15 cellular contexts compared by ENCODE assay signal in genomic region chr6:16273266-16273665, GRCh38. TPM values are rescaled to one million over a fixed set of nuclear protein-coding genes. Genes with fewer than 3 reads are reported as not detected.
DNase-seq lines count a peak whose midpoint lies in the region; FAIRE-seq and TF ChIP-seq lines count a peak whose summit lies in the region.
"Had no signal": no experiment of that assay in that cellular context is flagged by ENCODE, and none has a peak within 500 bp of the region (broad histone marks: within the 10 kb centered on the region; RNA-seq: fewer than 3 reads in every experiment).

No MANE protein-coding gene starts in this region.

- no peak for TF ChIP-seq CTCF in AG04450 (IDR thresholded peaks at IDR 0.05; ENCODE audit: low read depth, low read length)
- TF ChIP-seq CTCF in HEK293 (tag by site-specific recombination; IDR thresholded peaks at IDR 0.05), result no peak
- no peak for TF ChIP-seq CTCF in astrocyte (IDR thresholded peaks at IDR 0.05; ENCODE audit: insufficient read depth, low read depth, low read length)
- TF ChIP-seq CTCF in foreskin fibroblast (IDR thresholded peaks at IDR 0.05; ENCODE audit: low read depth, low read length), result no peak

- H3K9ac ChIP-seq in astrocyte (ENCODE audit: low read length), result no peak overlapping the region

- no peaks in the 10 kb centered on the region for H3K79me2 ChIP-seq in astrocyte (ENCODE audit: insufficient read depth, low read length)

- CTCF ChIA-PET in AG04450 (lab: Charles Lee), result interaction anchor here (1.2 to 1.5 kb wide), 2 partner anchors 13 to 34 kb away, joined by 3 to 4 read pairs; no protein-coding TSS in a partner anchor
- CTCF ChIA-PET in HEK293 (lab: Yijun Ruan, JAX), result interaction anchor here (0.8 to 1.5 kb wide), 3 partner anchors 33 to 68 kb away, joined by 3 to 4 read pairs (median 4); no protein-coding TSS in a partner anchor

- H3K4me1 Mint-ChIP-seq in astrocyte (ENCODE audit: low read depth, unreplicated experiment), result peaks cover 47% of the 10 kb centered on the region

- H3K4me3 Mint-ChIP-seq in astrocyte (ENCODE audit: unreplicated experiment), result no peak overlapping the region
- H3K4me3 Mint-ChIP-seq: activated T-helper 1 cell treated with anti-CD3 and anti-CD28 coated beads, Interleukin-12 subunit alpha, Interleukin-12 subunit beta, Interleukin-2, Interleukin-4 antibody, amounts not matched to agents 30 ng/mL and 10 ng/mL and 1 ng/mL, durations not matched to agents 14 hours and 24 hours and 36 hours had no signal

- H3K4me3 ChIP-seq in AG04450 (ENCODE audit: low read depth, low read length) (no peak overlapping the region), HEK293 (ENCODE audit: low read depth, low read length) (no peak overlapping the region), astrocyte (ENCODE audit: insufficient read depth, low read depth, low read length) (no peak overlapping the region), foreskin fibroblast (ENCODE audit: low read depth in 1 of 2, low read length in 2 of 2) (no peak overlapping the region)

- POLR2A ChIA-PET in AG04450 (lab: Yijun Ruan, JAX), result no interaction called here
- POLR2A ChIA-PET in HEK293 (lab: Yijun Ruan, JAX), result no interaction called here

- H3K27me3 ChIP-seq in AG04450 (ENCODE audit: control insufficient read depth, insufficient read depth, low read length) (no peaks in the 10 kb centered on the region), astrocyte (ENCODE audit: insufficient read depth, low read length) (no peaks in the 10 kb centered on the region)

- no peak overlapping the region for H3K4me2 ChIP-seq in astrocyte (ENCODE audit: low read length)

- H3K4me1 ChIP-seq in HEK293 (ENCODE audit: control insufficient read depth, insufficient read depth, low read length) (peaks cover 16% of the 10 kb centered on the region), astrocyte (ENCODE audit: insufficient read depth, low read length) (peaks cover 13% of the 10 kb centered on the region)

- peaks cover 0 to 4% of the 10 kb centered on the region in 2 experiments; a peak in 1 of 3 replicates for H3K36me3 ChIP-seq in HEK293 (ENCODE audit: control insufficient read depth in 2 of 2, insufficient read depth in 1 of 2, low read length in 2 of 2)
- H3K36me3 ChIP-seq in astrocyte (ENCODE audit: insufficient read depth, low read length), result no peaks in the 10 kb centered on the region

- H2AFZ ChIP-seq in astrocyte (ENCODE audit: low read depth, low read length), result no peak overlapping the region

- H3K9me3 ChIP-seq in AG04450 (ENCODE audit: control insufficient read depth, insufficient read depth, low read length) (no peaks in the 10 kb centered on the region; the same call in 1 of the 2 replicates), HEK293 (ENCODE audit: control insufficient read depth, insufficient read depth, low read depth, low read length) (no peaks in the 10 kb centered on the region), astrocyte (ENCODE audit: insufficient read depth, low read depth, low read length) (no peaks in the 10 kb centered on the region)

- no peak for FAIRE-seq in astrocyte (lab: Jason Lieb, UNC)
- FAIRE-seq: keratinocyte had no signal

- no peaks in the 10 kb centered on the region for H3K9me3 Mint-ChIP-seq in astrocyte (ENCODE audit: unreplicated experiment)
- H3K9me3 Mint-ChIP-seq: activated T-helper 1 cell treated with anti-CD3 and anti-CD28 coated beads, Interleukin-12 subunit alpha, Interleukin-12 subunit beta, Interleukin-2, Interleukin-4 antibody, amounts not matched to agents 30 ng/mL and 10 ng/mL and 1 ng/mL, durations not matched to agents 14 hours and 24 hours and 36 hours had no signal

- H3K27ac Mint-ChIP-seq in astrocyte (ENCODE audit: unreplicated experiment), result no peak overlapping the region
- H3K27ac Mint-ChIP-seq: activated T-helper 1 cell treated with anti-CD3 and anti-CD28 coated beads, Interleukin-12 subunit alpha, Interleukin-12 subunit beta, Interleukin-2, Interleukin-4 antibody, amounts not matched to agents 30 ng/mL and 10 ng/mL and 1 ng/mL, durations not matched to agents 14 hours and 24 hours and 36 hours had no signal

- no peaks in the 10 kb centered on the region for H3K36me3 Mint-ChIP-seq in astrocyte (ENCODE audit: low read depth, unreplicated experiment)

- peak; percentile 11 for DNase-seq in AG04450 (ENCODE audit: low read depth, low spot score)
- DNase-seq in astrocyte (ENCODE audit: low read depth), result peak; percentile 32
- DNase-seq in foreskin fibroblast, result peak; percentile 12 to 51
- DNase-seq in DMS153 (lab: John Stamatoyannopoulos, UW), result no peak
- DNase-seq in activated CD4-positive, alpha-beta T cell treated with anti-CD3 and anti-CD28 coated beads for 1 hour, result no peak
- no peak for DNase-seq in glomerular visceral epithelial cell (ENCODE audit: extremely low spot score)
- no peak for DNase-seq in NCI-H2107 treated with DMSO at 0.1 percent for 48 hours (lab: John Stamatoyannopoulos, UW; ENCODE audit: unreplicated experiment)
- DNase-seq: activated CD4-positive, alpha-beta T cell treated with anti-CD3 and anti-CD28 coated beads for 48 hours; effector CD4-positive, alpha-beta T cell; KG1; T-helper 2 cell had no signal

- no peaks in the 10 kb centered on the region for H4K20me1 ChIP-seq in astrocyte (ENCODE audit: insufficient read depth, low read length)

- no peaks in the 10 kb centered on the region for H3K27me3 Mint-ChIP-seq in astrocyte (ENCODE audit: low read depth, unreplicated experiment)

- no peak overlapping the region for H3K27ac ChIP-seq in AG04450 (ENCODE audit: low read depth, low read length)
- H3K27ac ChIP-seq in HEK293 (ENCODE audit: extremely low read depth, low read depth, low read length), result no peak overlapping the region
- no peak overlapping the region for H3K27ac ChIP-seq in astrocyte (ENCODE audit: low read depth, low read length)
- H3K27ac ChIP-seq: RWPE1 had no signal

TF ChIP-seq in HEK293, 187 proteins besides CTCF, POLR2A, EP300 and RAD21:
- TF ChIP-seq ZFP3 (tag by site-specific recombination; IDR thresholded peaks at IDR 0.05; ENCODE audit: low read depth), result peak; percentile 55; the same call in 1 of the 2 replicates
- no peak for TF ChIP-seq ZNF335 (tag by site-specific recombination; conservative IDR thresholded peaks at IDR 0.05)

RNA-seq across cellular contexts. Expression of gene GMPR, which starts 34.9 kb away (rescaled TPM):
- 8.2 and 8.6 TPM in 2 replicates for polyA plus RNA-seq in AG04450 (2011; rRNA removed)
- 9.1 and 9.3 TPM in 2 replicates for polyA minus RNA-seq in AG04450 (2011; rRNA and poly(A)+ RNA removed)
- 1.6 and 2.0 TPM in 2 replicates for total RNA-seq in astrocyte

Comparison
In these comparisons a context has a peak if more than half of its experiments do, and no peak if none do; other contexts are left out.
1. DNase-seq: peak in AG04450 (single experiment), astrocyte (single experiment) and foreskin fibroblast (2 of 2); none in DMS153 (single experiment), activated CD4-positive, alpha-beta T cell treated with anti-CD3 and anti-CD28 coated beads for 1 hour (single experiment), glomerular visceral epithelial cell (single experiment) and NCI-H2107 treated with DMSO at 0.1 percent for 48 hours (single experiment).